Comparison of ENCODE assay signal across 20 cellular contexts in the genomic region with DNA sequence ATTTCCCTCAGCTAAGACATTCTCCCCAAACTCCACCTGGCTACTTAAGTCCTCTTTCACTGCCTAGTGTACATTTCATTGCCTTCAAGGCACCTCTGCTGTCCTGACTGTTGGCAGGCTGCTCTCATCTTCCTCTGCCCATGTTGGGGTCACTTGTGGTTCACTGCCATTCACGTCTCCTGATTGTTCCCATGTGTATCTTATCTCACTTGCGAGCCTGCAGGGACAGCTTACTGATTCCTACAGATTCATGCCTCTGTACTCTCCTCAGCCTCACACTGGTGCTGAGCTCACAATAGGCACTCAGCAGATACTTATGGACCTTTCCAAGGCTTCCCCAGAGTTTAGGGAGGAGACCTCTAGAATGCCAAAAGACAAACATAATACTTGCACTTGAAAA. TPM values are rescaled to one million over a fixed set of nuclear protein-coding genes. Genes with fewer than 3 reads are reported as not detected.
DNase-seq lines count a peak whose midpoint lies in the region; ATAC-seq and TF ChIP-seq lines count a peak whose summit lies in the region.
"Had no signal": no experiment of that assay in that cellular context is flagged by ENCODE, and none has a peak within 500 bp of the region (broad histone marks: within the 10 kb centered on the region; RNA-seq: fewer than 3 reads in every experiment).

No MANE protein-coding gene starts in this region.

- H3K27me3 Mint-ChIP-seq in H9 (ENCODE audit: low read depth) (peaks cover 19% of the 10 kb centered on the region), endothelial cell (ENCODE audit: unreplicated experiment) (no peaks in the 10 kb centered on the region)

- DNase-seq in SK-N-SH (peak; percentile 66), H9 (no peak), OCI-LY7 (ENCODE audit: low spot score) (peak; percentile 45), mesendoderm (peak; percentile 14), AG20443 (ENCODE audit: low spot score) (no peak), endothelial cell (ENCODE audit: low spot score) (no peak)
- DNase-seq: Calu3; CD8-positive, alpha-beta T cell; DMS 273 treated with DMSO at 0.1 percent for 48 hours; DMS53; DND-41; GM23248; HCEC 1CT; HFFc6; IMR-90 had no signal

- H2AK5ac ChIP-seq in H9 (ENCODE audit: insufficient read length, low read length) (no peak overlapping the region), mesendoderm (ENCODE audit: low read length) (no peak overlapping the region)

- H3K36me3 ChIP-seq in SK-N-SH (replicated peaks in 1 of 2; ENCODE audit: control insufficient read depth in 1 of 2, insufficient read depth in 2 of 2, low read length in 1 of 2) (no peaks in the 10 kb centered on the region), OCI-LY7 (ENCODE audit: insufficient read depth, low read length) (no peaks in the 10 kb centered on the region), mesendoderm (ENCODE audit: control insufficient read depth, insufficient read depth, low read length) (no peaks in the 10 kb centered on the region)
- H3K36me3 ChIP-seq: BLaER1 treated with 17β-estradiol and CSF1 and Interleukin-3, amounts not matched to agents 10 nM and 100 nM had no signal

- H2AFZ ChIP-seq in SK-N-SH (ENCODE audit: low read depth) = no peak overlapping the region
- H2AFZ ChIP-seq in H9 (ENCODE audit: low read length) = no peak overlapping the region
- peak overlapping the region; percentile 48; the same call in 1 of the 2 replicates for H2AFZ ChIP-seq in OCI-LY7 (ENCODE audit: low read length)
- H2AFZ ChIP-seq: GM23248 had no signal

- ATAC-seq in SK-N-SH treated with all-trans-retinoic acid at 6 μM for 48 hours (no peak), HG03108 (IDR thresholded peaks at IDR 0.05; ENCODE audit: unreplicated experiment) (no peak)
- ATAC-seq: CD8-positive, alpha-beta T cell had no signal

- H2BK12ac ChIP-seq in H9 (ENCODE audit: insufficient read length, low read depth, low read length) = no peak overlapping the region

- no peak overlapping the region for H2BK15ac ChIP-seq in H9 (ENCODE audit: low read depth, low read length)
- no peak overlapping the region for H2BK15ac ChIP-seq in mesendoderm (replicated peaks; ENCODE audit: low read depth)

- no peak overlapping the region for H3K23ac ChIP-seq in H9 (ENCODE audit: insufficient read length, low read depth, low read length)
- H3K23ac ChIP-seq in mesendoderm (ENCODE audit: low read length) = no peak overlapping the region

- intact Hi-C loops in OCI-LY7 (cut with micrococcal nuclease; ENCODE audit: unreplicated experiment) = no loop called here

- H3K9me3 ChIP-seq in SK-N-SH (no peaks in the 10 kb centered on the region), H9 (ENCODE audit: control insufficient read depth, low read depth, low read length) (no peaks in the 10 kb centered on the region), OCI-LY7 (ENCODE audit: low read length) (no peaks in the 10 kb centered on the region)
- H3K9me3 ChIP-seq: BLaER1 treated with 17β-estradiol and CSF1 and Interleukin-3, amounts not matched to agents 10 nM and 100 nM had no signal

- H3K79me2 ChIP-seq in SK-N-SH (ENCODE audit: insufficient read depth) = no peaks in the 10 kb centered on the region
- no peaks in the 10 kb centered on the region for H3K79me2 ChIP-seq in H9 (ENCODE audit: insufficient read depth, low read length)
- peaks cover 30% of the 10 kb centered on the region; the same call in 1 of the 2 replicates for H3K79me2 ChIP-seq in OCI-LY7 (ENCODE audit: insufficient read depth, low read depth, low read length)
- H3K79me2 ChIP-seq in mesendoderm (ENCODE audit: control insufficient read depth, insufficient read depth, low read length) = no peaks in the 10 kb centered on the region

- H3K27me3 ChIP-seq in SK-N-SH (ENCODE audit: insufficient read depth) (peaks cover 19% of the 10 kb centered on the region; the same call in 1 of the 2 replicates), H9 (ENCODE audit: insufficient read depth, low read length) (no peaks in the 10 kb centered on the region; the same call in 1 of the 2 replicates), mesendoderm (ENCODE audit: insufficient read depth, low read length, poor library complexity) (no peaks in the 10 kb centered on the region)

- H3K4me3 ChIP-seq in SK-N-SH (ENCODE audit: low read depth in 2 of 2, low read length in 1 of 2) = no peak overlapping the region
- peak overlapping the region; percentile 33 for H3K4me3 ChIP-seq in OCI-LY7 (ENCODE audit: low read depth, low read length, poor library complexity, severe bottlenecking)
- H3K4me3 ChIP-seq in mesendoderm (ENCODE audit: low read length) = no peak overlapping the region
- H3K4me3 ChIP-seq: BLaER1 treated with 17β-estradiol and CSF1 and Interleukin-3, amounts not matched to agents 10 nM and 100 nM; GM23248 had no signal

- H3K56ac ChIP-seq in H9 (ENCODE audit: insufficient read length, low read depth, low read length) (no peak overlapping the region), mesendoderm (ENCODE audit: low read length) (no peak overlapping the region)

- H3K4ac ChIP-seq in H9 (ENCODE audit: low read depth, low read length) = no peak overlapping the region
- H3K4ac ChIP-seq in mesendoderm (ENCODE audit: low read depth, low read length) = no peak overlapping the region

- H3K9me3 Mint-ChIP-seq in H9 (no peaks in the 10 kb centered on the region), endothelial cell (ENCODE audit: unreplicated experiment) (no peaks in the 10 kb centered on the region)
- H3K9me3 Mint-ChIP-seq: CD8-positive, alpha-beta T cell; HFFc6 had no signal

- H2BK5ac ChIP-seq in H9 (ENCODE audit: insufficient read length, low read length) = no peak overlapping the region
- H2BK5ac ChIP-seq in mesendoderm (ENCODE audit: low read length) = no peak overlapping the region

- no peak overlapping the region for H4K91ac ChIP-seq in H9 (ENCODE audit: insufficient read length, low read depth, low read length)

- POLR2A ChIA-PET in SK-N-SH (lab: Yijun Ruan, JAX) (no interaction called here), OCI-LY7 (lab: Charles Lee) (interaction anchor here (0.6 to 11.1 kb wide), 2 partner anchors 17 to 32 kb away, joined by 3 to 96 read pairs; partner anchors contain the start of gene ANP32A)

- H3K9ac ChIP-seq in SK-N-SH (no peak overlapping the region), H9 (ENCODE audit: extremely low read depth, insufficient read length, low read length) (no peak overlapping the region), mesendoderm (ENCODE audit: low read length) (no peak overlapping the region)
- H3K9ac ChIP-seq: BLaER1 treated with 17β-estradiol and CSF1 and Interleukin-3, amounts not matched to agents 10 nM and 100 nM; GM23248 had no signal

- H3K18ac ChIP-seq in H9 (ENCODE audit: insufficient read length, low read depth, low read length) (no peak overlapping the region), mesendoderm (ENCODE audit: low read length) (no peak overlapping the region)

- no peak overlapping the region for H2BK20ac ChIP-seq in H9 (ENCODE audit: low read depth, low read length, poor library complexity, severe bottlenecking)

- no peaks in the 10 kb centered on the region for H3K4me1 Mint-ChIP-seq in H9
- no peaks in the 10 kb centered on the region for H3K4me1 Mint-ChIP-seq in endothelial cell (ENCODE audit: unreplicated experiment)

- WGBS in SK-N-SH (ENCODE audit: low lambda C conversion rate) = 24% methylated on average over 2 of the region's 2 CpGs
- WGBS in H9 (ENCODE audit: extremely low coverage, insufficient read length, low lambda C conversion rate) = no CpG with 5 or more reads among the region's 2 CpGs
- WGBS in mesendoderm (ENCODE audit: extremely low coverage, insufficient coverage, low lambda C conversion rate) = no CpG with 5 or more reads among the region's 2 CpGs

- H3K4me1 ChIP-seq in SK-N-SH (ENCODE audit: control insufficient read depth in 1 of 2, insufficient read depth in 2 of 2, low read depth in 1 of 2, low read length in 1 of 2) (peaks cover 0 to 12% of the 10 kb centered on the region in 2 experiments; a peak in 1 of 4 replicates), H9 (ENCODE audit: insufficient read depth, low read length) (no peaks in the 10 kb centered on the region), OCI-LY7 (ENCODE audit: insufficient read depth, low read length, poor library complexity, severe bottlenecking) (peaks cover 93% of the 10 kb centered on the region), mesendoderm (ENCODE audit: control insufficient read depth, low read depth, low read length) (no peaks in the 10 kb centered on the region)
- H3K4me1 ChIP-seq: BLaER1 treated with 17β-estradiol and CSF1 and Interleukin-3, amounts not matched to agents 10 nM and 100 nM had no signal

- H3K4me3 Mint-ChIP-seq in H9 (no peak overlapping the region), endothelial cell (ENCODE audit: unreplicated experiment) (no peak overlapping the region)
- H3K4me3 Mint-ChIP-seq: B cell; CD8-positive, alpha-beta T cell; HFFc6 had no signal

- H4K20me1 ChIP-seq in SK-N-SH (ENCODE audit: insufficient read depth) (no peaks in the 10 kb centered on the region), H9 (ENCODE audit: control insufficient read depth, insufficient read depth, insufficient read length) (no peaks in the 10 kb centered on the region), OCI-LY7 (ENCODE audit: insufficient read depth, low read length) (no peaks in the 10 kb centered on the region)
- H4K20me1 ChIP-seq: BLaER1 treated with 17β-estradiol and CSF1 and Interleukin-3, amounts not matched to agents 10 nM and 100 nM had no signal

- no peaks in the 10 kb centered on the region for H3K79me1 ChIP-seq in H9 (ENCODE audit: insufficient read depth, low read depth, low read length, poor library complexity, severe bottlenecking)
- H3K79me1 ChIP-seq in mesendoderm (ENCODE audit: low read length) = no peaks in the 10 kb centered on the region

- H4K5ac ChIP-seq in H9 (ENCODE audit: insufficient read length, low read depth, low read length) = no peak overlapping the region
- H4K5ac ChIP-seq in mesendoderm (ENCODE audit: low read length) = no peak overlapping the region

- no peaks in the 10 kb centered on the region for H3K9me2 ChIP-seq in SK-N-SH
- no peaks in the 10 kb centered on the region for H3K9me2 ChIP-seq in OCI-LY7 (ENCODE audit: insufficient read depth, low read length)

- H3K4me2 ChIP-seq in SK-N-SH (no peak overlapping the region), H9 (ENCODE audit: insufficient read depth, insufficient read length, low read length) (no peak overlapping the region), OCI-LY7 (ENCODE audit: low read length) (peak overlapping the region; percentile 68), mesendoderm (ENCODE audit: low read length) (no peak overlapping the region)
- H3K4me2 ChIP-seq: BLaER1 treated with 17β-estradiol and CSF1 and Interleukin-3, amounts not matched to agents 10 nM and 100 nM had no signal

- no peak; a peak in 1 of 4 replicates for TF ChIP-seq EP300 in SK-N-SH (IDR thresholded peaks at IDR 0.05; ENCODE audit: borderline replicate concordance in 1 of 2, low read depth in 1 of 2, low read length in 1 of 2)

- no peak overlapping the region for H3K27ac ChIP-seq in SK-N-SH (ENCODE audit: low read depth in 2 of 2, low read length in 1 of 2)
- H3K27ac ChIP-seq in H9 (ENCODE audit: insufficient read length, low read depth, low read length) = no peak overlapping the region
- H3K27ac ChIP-seq in OCI-LY7 (ENCODE audit: low read depth, low read length, poor library complexity, severe bottlenecking) = peak overlapping the region; percentile 97
- no peak overlapping the region for H3K27ac ChIP-seq in mesendoderm (ENCODE audit: low read depth, low read length)
- H3K27ac ChIP-seq: 22Rv1; BLaER1 treated with 17β-estradiol and CSF1 and Interleukin-3, amounts not matched to agents 10 nM and 100 nM; GM23248 had no signal

- H4K8ac ChIP-seq in H9 (replicated peaks; ENCODE audit: insufficient read length, low read depth, low read length) (no peak overlapping the region), mesendoderm (ENCODE audit: low read depth, low read length) (no peak overlapping the region)

- H3T11ph ChIP-seq in H9 (ENCODE audit: low read length) = no peak overlapping the region

- TF ChIP-seq RAD21 in SK-N-SH (IDR thresholded peaks at IDR 0.05; ENCODE audit: low read length) = no peak

- no peak overlapping the region for H3K27ac Mint-ChIP-seq in H9
- H3K27ac Mint-ChIP-seq in endothelial cell (ENCODE audit: unreplicated experiment) = no peak overlapping the region
- H3K27ac Mint-ChIP-seq: B cell; CD8-positive, alpha-beta T cell; HFFc6 had no signal

- H3K36me3 Mint-ChIP-seq in H9 (ENCODE audit: insufficient read depth in 1 of 3, low read depth in 3 of 3) (no peaks in the 10 kb centered on the region), endothelial cell (ENCODE audit: low read depth, unreplicated experiment) (no peaks in the 10 kb centered on the region)
- H3K36me3 Mint-ChIP-seq: CD8-positive, alpha-beta T cell had no signal

- BruUV-seq in OCI-LY7 (replicated peaks; lab: Mats Ljungman, UMichigan) = no TSS peak

- H3F3A ChIP-seq in SK-N-SH (replicated peaks; ENCODE audit: insufficient read depth) = no peaks in the 10 kb centered on the region

- peak overlapping the region; percentile 66; the same call in 1 of the 2 replicates for H3K14ac ChIP-seq in H9 (ENCODE audit: insufficient read depth, low read length)

- H2BK120ac ChIP-seq in H9 (ENCODE audit: low read depth, low read length, poor library complexity, severe bottlenecking) (no peak overlapping the region), mesendoderm (ENCODE audit: low read depth, low read length) (no peak overlapping the region)

- H3K23me2 ChIP-seq in H9 (ENCODE audit: insufficient read length, low read depth, low read length, poor library complexity, severe bottlenecking) = no peaks in the 10 kb centered on the region

- TF ChIP-seq CTCF in SK-N-SH (IDR thresholded peaks at IDR 0.05) (no peak), H9 (conservative IDR thresholded peaks at IDR 0.05) (no peak), OCI-LY7 (conservative IDR thresholded peaks at IDR 0.05; ENCODE audit: low read length) (no peak), endothelial cell (IDR thresholded peaks at IDR 0.05; ENCODE audit: unreplicated experiment) (no peak)

- CTCF ChIA-PET in SK-N-SH (lab: Yijun Ruan, JAX) = interaction anchor here (0.5 to 2.0 kb wide), 6 partner anchors 27 to 468 kb away, joined by 3 to 8 read pairs (median 3); no protein-coding TSS in a partner anchor
- CTCF ChIA-PET in OCI-LY7 (lab: Charles Lee; ENCODE audit: unreplicated experiment) = interaction anchor here (0.8 to 1.0 kb wide), 2 partner anchors 16 to 32 kb away, joined by 6 to 8 read pairs; no protein-coding TSS in a partner anchor

RNA-seq across cellular contexts. Expression of gene ANP32A, which starts 28.8 kb away (rescaled TPM):
- polyA plus RNA-seq in SK-N-SH (2012; rRNA removed) = 58.4 and 61.7 TPM in 2 replicates
- 78.1 and 80.4 TPM in 2 replicates for polyA plus RNA-seq in SK-N-SH (2012; cell fraction: cytosol; rRNA removed)
- polyA plus RNA-seq in SK-N-SH (2012; cell fraction: nucleus; rRNA removed) = 24.1 and 31.7 TPM in 2 replicates
- total RNA-seq in H9 (2021) (318 and 322 TPM in 2 replicates), OCI-LY7 (2022) (563 and 580 TPM in 2 replicates), endothelial cell (ENCODE audit: unreplicated experiment) (248 TPM)
- 232 and 282 TPM in 2 replicates for total RNA-seq in OCI-LY7 (2014; rRNA removed; shearing (Covaris generic))
- 442 TPM for polyA plus RNA-seq in mesendoderm (2013, experiment 1 of 2)
- 440 TPM for polyA plus RNA-seq in mesendoderm (2013, experiment 2 of 2)

Comparison
In these comparisons a context has a peak if more than half of its experiments do, and no peak if none do; other contexts are left out.
1. DNase-seq: peak in SK-N-SH (single experiment), OCI-LY7 (single experiment) and mesendoderm (single experiment); none in H9 (single experiment), AG20443 (single experiment) and endothelial cell (single experiment).